Comparison of ENCODE assay signal across 15 cellular contexts in genomic region chr2:11835403-11835802, GRCh38.
DNase-seq lines count a peak whose midpoint lies in the region; ATAC-seq and TF ChIP-seq lines count a peak whose summit lies in the region.
"Had no signal": no experiment of that assay in that cellular context is flagged by ENCODE, and none has a peak within 500 bp of the region (broad histone marks: within the 10 kb centered on the region; RNA-seq: fewer than 3 reads in every experiment).

No MANE protein-coding gene starts in this region.

- H3K27ac ChIP-seq in mammary epithelial cell (ENCODE audit: insufficient read depth, low read depth, low read length) (no peak overlapping the region), parathyroid adenoma (no peak overlapping the region)

- ATAC-seq in HG03045 (IDR thresholded peaks at IDR 0.05; ENCODE audit: unreplicated experiment), result no peak
- ATAC-seq: activated T-cell treated with anti-CD3 and anti-CD28 coated beads, Interleukin-2, amount 50 U/mL, for 72 hours; right cardiac atrium; stimulated activated naive CD8-positive, alpha-beta T cell treated with anti-CD3 and anti-CD28 coated beads, Interleukin-15, Interleukin-2, amounts not matched to agents 100 U/mL and 50 U/mL, for 24 hours had no signal

- no TSS peak for BruUV-seq in mammary epithelial cell (replicated peaks; lab: Mats Ljungman, UMichigan)

- dilution Hi-C loops in mammary epithelial cell (cut with HindIII; ENCODE audit: low sequenced_read_pairs), result no loop called here

- no peak overlapping the region for H3K4me2 ChIP-seq in mammary epithelial cell (ENCODE audit: insufficient read depth, low read depth, low read length)
- H3K4me2 ChIP-seq in parathyroid adenoma (ENCODE audit: low read length), result no peak overlapping the region

- H3K36me3 ChIP-seq in mammary epithelial cell (ENCODE audit: insufficient read depth, low read length), result no peaks in the 10 kb centered on the region
- H3K36me3 ChIP-seq in parathyroid adenoma (ENCODE audit: control insufficient read depth, insufficient read depth, low read length), result no peaks in the 10 kb centered on the region

- no peak overlapping the region for H2AFZ ChIP-seq in mammary epithelial cell (ENCODE audit: low read depth, low read length)
- no peak overlapping the region for H2AFZ ChIP-seq in parathyroid adenoma

- H3K9me3 ChIP-seq in mammary epithelial cell (replicated peaks; ENCODE audit: insufficient read depth, low read length) (no peaks in the 10 kb centered on the region), parathyroid adenoma (ENCODE audit: control insufficient read depth, low read length) (no peaks in the 10 kb centered on the region)

- no peak overlapping the region for H3K4me3 ChIP-seq in mammary epithelial cell (replicated peaks in 1 of 3; ENCODE audit: insufficient read depth in 1 of 3, low read depth in 2 of 3, low read length in 3 of 3)
- no peak overlapping the region for H3K4me3 ChIP-seq in parathyroid adenoma (ENCODE audit: low read depth, low read length)

- DNase-seq in SHP77 (lab: John Stamatoyannopoulos, UW) (peak; percentile 15 to 16), SHP77 treated with DMSO at 0.1 percent for 48 hours (lab: John Stamatoyannopoulos, UW) (no peak), NCI-H1694 (lab: John Stamatoyannopoulos, UW) (peak; percentile 35), mammary epithelial cell (no peak), GDM1 (lab: John Stamatoyannopoulos, UW) (no peak), NOMO-1 treated with dmso at 0.1 percent for 144 hours (lab: John Stamatoyannopoulos, UW; ENCODE audit: unreplicated experiment) (no peak)
- DNase-seq: activated CD4-positive, alpha-beta T cell treated with anti-CD3 and anti-CD28 coated beads for 4 hours; activated T-cell treated with anti-CD3 and anti-CD28 coated beads, Interleukin-2, amount 50 U/mL, for 72 hours; H7; islet precursor cell; naive B cell; right cardiac atrium; stimulated activated naive CD8-positive, alpha-beta T cell treated with anti-CD3 and anti-CD28 coated beads, Interleukin-15, Interleukin-2, amounts not matched to agents 100 U/mL and 50 U/mL, for 24 hours had no signal

- WGBS in mammary epithelial cell (ENCODE audit: low coverage, missing lambda C conversion rate), result 97% methylated on average over 4 of the region's 4 CpGs

- CTCF ChIA-PET in mammary epithelial cell (lab: Charles Lee; ENCODE audit: low non-redundant PET), result no interaction called here

- in situ Hi-C loops in mammary epithelial cell (cut with MboI; ENCODE audit: low sequenced_read_pairs in 2 of 2), result loop anchor here (10.0 kb wide), 2 partner anchors 879 to 1169 kb away; partner anchors contain the start of gene TRIB2 (in 2 of the 2)

- H3K27me3 ChIP-seq in mammary epithelial cell (ENCODE audit: insufficient read depth, low read length), result no peaks in the 10 kb centered on the region
- no peaks in the 10 kb centered on the region for H3K27me3 ChIP-seq in parathyroid adenoma (ENCODE audit: control insufficient read depth, insufficient read depth, low read length)

- TF ChIP-seq CTCF in mammary epithelial cell (conservative IDR thresholded peaks at IDR 0.05 in 1 of 2, IDR thresholded peaks at IDR 0.05 in 1 of 2; ENCODE audit: extremely low read depth in 1 of 2, insufficient read depth in 1 of 2, low read depth in 1 of 2, low read length in 2 of 2) (peak; percentile 8 to 35), parathyroid adenoma (IDR thresholded peaks at IDR 0.05) (peak; percentile 9)

- H3K79me2 ChIP-seq in mammary epithelial cell (ENCODE audit: insufficient read depth, low read length) (no peaks in the 10 kb centered on the region), parathyroid adenoma (no peaks in the 10 kb centered on the region)

- peaks cover 22% of the 10 kb centered on the region for H3K4me1 ChIP-seq in mammary epithelial cell (ENCODE audit: insufficient read depth, low read length)
- peaks cover 5% of the 10 kb centered on the region for H3K4me1 ChIP-seq in parathyroid adenoma

- H3K9ac ChIP-seq in mammary epithelial cell (ENCODE audit: insufficient read depth, low read length), result no peak overlapping the region
- H3K9ac ChIP-seq in parathyroid adenoma, result no peak overlapping the region

- no peaks in the 10 kb centered on the region for H4K20me1 ChIP-seq in mammary epithelial cell (ENCODE audit: insufficient read depth, low read length)

- intact Hi-C loops in mammary epithelial cell (cut with micrococcal nuclease), result no loop called here

Comparison
In these comparisons a context has a peak if more than half of its experiments do, and no peak if none do; other contexts are left out.
1. DNase-seq: peak in SHP77 (2 of 2) and NCI-H1694 (single experiment); none in SHP77 treated with DMSO at 0.1 percent for 48 hours (single experiment), mammary epithelial cell (single experiment), GDM1 (single experiment) and NOMO-1 treated with dmso at 0.1 percent for 144 hours (single experiment).